In the genomic region with DNA sequence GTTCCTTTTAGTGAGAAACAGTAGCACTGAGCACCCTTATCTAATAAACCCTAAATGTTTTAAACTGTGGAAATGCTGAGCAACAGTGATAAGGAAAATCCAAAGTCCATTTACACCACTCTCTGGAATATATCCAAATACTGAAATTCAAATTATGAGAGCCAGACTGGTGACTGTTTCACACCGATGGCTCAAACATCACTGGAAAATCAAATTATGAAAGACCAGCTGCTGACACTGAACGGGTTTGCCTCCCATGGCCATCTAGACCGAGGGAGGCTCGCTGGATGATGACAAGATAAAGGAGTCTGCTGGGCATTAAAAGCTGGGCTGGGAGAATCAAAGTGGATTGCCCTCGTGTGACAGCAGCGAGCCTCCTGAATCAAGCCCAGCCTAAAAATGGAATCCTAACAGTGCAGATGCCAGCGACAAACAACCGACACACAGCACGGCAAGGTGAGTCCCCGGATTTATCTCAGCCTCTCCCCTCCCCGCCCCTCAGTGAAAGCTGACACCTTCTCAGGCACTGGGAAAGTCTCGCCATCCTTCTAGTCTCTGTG, we compare ENCODE assay signal across 15 cellular contexts. TPM values are rescaled to one million over a fixed set of nuclear protein-coding genes. Genes with fewer than 3 reads are reported as not detected.
DNase-seq lines count a peak whose midpoint lies in the region; TF ChIP-seq lines count a peak whose summit lies in the region.
"Had no signal": no experiment of that assay in that cellular context is flagged by ENCODE, and none has a peak within 500 bp of the region (broad histone marks: within the 10 kb centered on the region; RNA-seq: fewer than 3 reads in every experiment).

No MANE protein-coding gene starts in this region.

- no peak overlapping the region for H2AFZ ChIP-seq in GM23248

- H3K27me3 Mint-ChIP-seq in nephron progenitor cell (ENCODE audit: low read depth, poor library complexity) (peaks cover 6% of the 10 kb centered on the region), endothelial cell (ENCODE audit: unreplicated experiment) (peaks cover 5% of the 10 kb centered on the region), osteocyte (ENCODE audit: unreplicated experiment) (no peaks in the 10 kb centered on the region)
- H3K27me3 Mint-ChIP-seq: activated CD4-positive, alpha-beta T cell treated with anti-CD3 and anti-CD28 coated beads for 36 hours; activated T-cell treated with anti-CD3 and anti-CD28 coated beads, Interleukin-2, amount 50 U/mL, for 24 hours had no signal

- H3K36me3 ChIP-seq in GM23248 (ENCODE audit: low read depth) = peaks cover 69% of the 10 kb centered on the region

- H3K9me2 ChIP-seq in GM23248 (ENCODE audit: insufficient read depth) = no peaks in the 10 kb centered on the region

- WGBS in GM23248 (ENCODE audit: low coverage in 1 of 2, low lambda C conversion rate in 2 of 2, missing lambda C conversion rate in 2 of 2), 2 experiments = 76% methylated on average over 12 of the region's 12 CpGs

- no peaks in the 10 kb centered on the region for H3K27me3 ChIP-seq in GM23248 (replicated peaks; ENCODE audit: insufficient read depth)

- intact Hi-C loops in head of caudate nucleus (cut with DNase I) = no loop called here

- H3K9ac ChIP-seq in GM23248 = no peak overlapping the region

- no peak overlapping the region for H3K4me3 Mint-ChIP-seq in nephron progenitor cell
- H3K4me3 Mint-ChIP-seq in endothelial cell (ENCODE audit: unreplicated experiment) = no peak overlapping the region
- no peak overlapping the region for H3K4me3 Mint-ChIP-seq in osteocyte (ENCODE audit: unreplicated experiment)
- H3K4me3 Mint-ChIP-seq: activated CD4-positive, alpha-beta T cell treated with anti-CD3 and anti-CD28 coated beads for 36 hours; activated T-cell treated with anti-CD3 and anti-CD28 coated beads, Interleukin-2, amount 50 U/mL, for 24 hours; naive B cell; stimulated activated memory B cell treated with anti-CD40 and anti-IgM and Interleukin-4, amounts not matched to agents 10 μg/mL and 1 μg/mL and 100 μg/mL, for 72 hours had no signal

- H3K4me3 ChIP-seq in GM23248 (no peak overlapping the region), fibroblast of the aortic adventitia (ENCODE audit: low read depth, low read length) (no peak overlapping the region)

- DNase-seq in GM23248 (peak; percentile 20), SK-N-DZ (ENCODE audit: low spot score) (peak; percentile 99), fibroblast of the aortic adventitia (ENCODE audit: low read depth) (peak; percentile 33), nephron progenitor cell (peak; percentile 22), endothelial cell (ENCODE audit: low spot score) (no peak), 8988T (no peak), osteocyte (ENCODE audit: extremely low spot score, unreplicated experiment) (no peak), head of caudate nucleus (no peak)
- DNase-seq: activated CD4-positive, alpha-beta T cell treated with anti-CD3 and anti-CD28 coated beads for 36 hours; activated T-cell treated with anti-CD3 and anti-CD28 coated beads, Interleukin-2, amount 50 U/mL, for 24 hours; naive B cell; retina; stimulated activated CD4-positive, alpha-beta T cell treated with anti-CD3 and anti-CD28 coated beads, Interleukin-4, amount 100 ng/mL, for 4 hours had no signal

- H3K9me3 ChIP-seq in GM23248 (ENCODE audit: low read depth) = no peaks in the 10 kb centered on the region

- H3K4me2 ChIP-seq in GM23248 (ENCODE audit: unreplicated experiment) = no peak overlapping the region

- H3K36me3 Mint-ChIP-seq in nephron progenitor cell (ENCODE audit: low read depth) = no peaks in the 10 kb centered on the region
- no peaks in the 10 kb centered on the region for H3K36me3 Mint-ChIP-seq in endothelial cell (ENCODE audit: low read depth, unreplicated experiment)
- H3K36me3 Mint-ChIP-seq in osteocyte (ENCODE audit: unreplicated experiment) = peaks cover 3% of the 10 kb centered on the region
- H3K36me3 Mint-ChIP-seq: naive B cell; stimulated activated memory B cell treated with anti-CD40 and anti-IgM and Interleukin-4, amounts not matched to agents 10 μg/mL and 1 μg/mL and 100 μg/mL, for 72 hours had no signal

- H4K20me1 ChIP-seq in GM23248 (ENCODE audit: insufficient read depth) = peaks cover 16% of the 10 kb centered on the region

- peaks cover 99% of the 10 kb centered on the region for H3K79me2 ChIP-seq in GM23248 (ENCODE audit: insufficient read depth)

- H3K4me1 Mint-ChIP-seq in nephron progenitor cell = peaks cover 19% of the 10 kb centered on the region
- H3K4me1 Mint-ChIP-seq in endothelial cell (ENCODE audit: unreplicated experiment) = peaks cover 11% of the 10 kb centered on the region
- peaks cover 12% of the 10 kb centered on the region for H3K4me1 Mint-ChIP-seq in osteocyte (ENCODE audit: unreplicated experiment)
- H3K4me1 Mint-ChIP-seq: naive B cell; stimulated activated memory B cell treated with anti-CD40 and anti-IgM and Interleukin-4, amounts not matched to agents 10 μg/mL and 1 μg/mL and 100 μg/mL, for 72 hours had no signal

- H3F3A ChIP-seq in GM23248 (ENCODE audit: insufficient read depth) = peaks cover 89% of the 10 kb centered on the region

- no peak overlapping the region for H3K27ac Mint-ChIP-seq in nephron progenitor cell
- H3K27ac Mint-ChIP-seq in endothelial cell (ENCODE audit: unreplicated experiment) = no peak overlapping the region
- H3K27ac Mint-ChIP-seq in osteocyte (ENCODE audit: unreplicated experiment) = no peak overlapping the region
- H3K27ac Mint-ChIP-seq: activated CD4-positive, alpha-beta T cell treated with anti-CD3 and anti-CD28 coated beads for 36 hours; activated T-cell treated with anti-CD3 and anti-CD28 coated beads, Interleukin-2, amount 50 U/mL, for 24 hours; naive B cell; stimulated activated memory B cell treated with anti-CD40 and anti-IgM and Interleukin-4, amounts not matched to agents 10 μg/mL and 1 μg/mL and 100 μg/mL, for 72 hours had no signal

- H3K9me3 Mint-ChIP-seq in nephron progenitor cell = no peaks in the 10 kb centered on the region
- no peaks in the 10 kb centered on the region for H3K9me3 Mint-ChIP-seq in endothelial cell (ENCODE audit: unreplicated experiment)
- H3K9me3 Mint-ChIP-seq in osteocyte (ENCODE audit: unreplicated experiment) = no peaks in the 10 kb centered on the region
- H3K9me3 Mint-ChIP-seq: activated T-cell treated with anti-CD3 and anti-CD28 coated beads, Interleukin-2, amount 50 U/mL, for 24 hours; naive B cell; stimulated activated memory B cell treated with anti-CD40 and anti-IgM and Interleukin-4, amounts not matched to agents 10 μg/mL and 1 μg/mL and 100 μg/mL, for 72 hours had no signal

- H3K27ac ChIP-seq in GM23248 = peak overlapping the region; percentile 31
- H3K27ac ChIP-seq: HL-60 had no signal

- no peak for TF ChIP-seq CTCF in fibroblast of the aortic adventitia (IDR thresholded peaks at IDR 0.05; ENCODE audit: insufficient read depth, low read length)
- no peak for TF ChIP-seq CTCF in nephron progenitor cell (IDR thresholded peaks at IDR 0.05)
- no peak for TF ChIP-seq CTCF in endothelial cell (IDR thresholded peaks at IDR 0.05; ENCODE audit: unreplicated experiment)
- no peak for TF ChIP-seq CTCF in osteocyte (IDR thresholded peaks at IDR 0.05)

- H3K4me1 ChIP-seq in GM23248 (ENCODE audit: insufficient read depth) = peaks cover 24% of the 10 kb centered on the region

- in situ Hi-C loops in GM23248 (cut with MboI) = no loop called here

RNA-seq across cellular contexts. Expression of a gene that starts 30.3 kb away (rescaled TPM):
- 1,671 and 1,864 TPM in 2 replicates for total RNA-seq in GM23248 (2014; rRNA removed; shearing (Covaris generic))
- 5,355 and 5,534 TPM in 2 replicates for polyA plus RNA-seq in GM23248 (2016; fragmentation: Nextera tagmentation; extraction: Ambion mirVana)
- 34.0 and 37.0 TPM in 2 replicates for polyA plus RNA-seq in SK-N-DZ (2014; cell fraction: cytosol; rRNA removed)
- 18.4 and 22.0 TPM in 2 replicates for polyA plus RNA-seq in SK-N-DZ (2014; cell fraction: nucleus; rRNA removed)
- total RNA-seq in fibroblast of the aortic adventitia (ENCODE audit: low replicate concordance) (252 and 1,159 TPM in 2 replicates), endothelial cell (ENCODE audit: unreplicated experiment) (40.4 TPM), osteocyte (68.3 and 69.1 TPM in 2 replicates)

RNA-seq across cellular contexts. Expression of a gene that starts 51.5 kb away (rescaled TPM):
- 34.4 and 34.9 TPM in 2 replicates for total RNA-seq in GM23248 (2014; rRNA removed; shearing (Covaris generic))
- 24.1 and 27.8 TPM in 2 replicates for polyA plus RNA-seq in GM23248 (2016; fragmentation: Nextera tagmentation; extraction: Ambion mirVana)
- polyA plus RNA-seq in SK-N-DZ (2014; cell fraction: cytosol; rRNA removed) = 47.3 and 48.6 TPM in 2 replicates
- 14.9 and 17.8 TPM in 2 replicates for polyA plus RNA-seq in SK-N-DZ (2014; cell fraction: nucleus; rRNA removed)
- 30.4 and 33.6 TPM in 2 replicates for total RNA-seq in fibroblast of the aortic adventitia (ENCODE audit: low replicate concordance)
- 25.7 TPM for total RNA-seq in endothelial cell (ENCODE audit: unreplicated experiment)
- total RNA-seq in osteocyte = 22.7 and 24.8 TPM in 2 replicates

Comparison
In these comparisons a context has a peak if more than half of its experiments do, and no peak if none do; other contexts are left out.
1. DNase-seq: peak in GM23248 (single experiment), SK-N-DZ (single experiment), fibroblast of the aortic adventitia (single experiment) and nephron progenitor cell (single experiment); none in endothelial cell (single experiment), 8988T (single experiment), osteocyte (single experiment) and head of caudate nucleus (0 of 42).